Comparison of ENCODE assay signal across 2 cellular contexts in genomic region chr16:29709657-29710056, GRCh38. TPM values are rescaled to one million over a fixed set of nuclear protein-coding genes. Genes with fewer than 3 reads are reported as not detected.
"Had no signal": no experiment of that assay in that cellular context is flagged by ENCODE, and none has a peak within 500 bp of the region (broad histone marks: within the 10 kb centered on the region; RNA-seq: fewer than 3 reads in every experiment).

No MANE protein-coding gene starts in this region.

RNA-seq across cellular contexts. Expression of gene C16orf54, which starts 36.1 kb away (rescaled TPM):
- total RNA-seq: SK-MEL-5 had no signal
- polyA plus RNA-seq: neural cell had no signal

RNA-seq across cellular contexts. Expression of gene SPN, which starts 46.6 kb away (rescaled TPM):
- total RNA-seq: SK-MEL-5 had no signal
